Comparison of ENCODE assay signal across 22 cellular contexts in genomic region chr9:134695144-134695543, GRCh38. TPM values are rescaled to one million over a fixed set of nuclear protein-coding genes. Genes with fewer than 3 reads are reported as not detected.
DNase-seq lines count a peak whose midpoint lies in the region; ATAC-seq, FAIRE-seq and TF ChIP-seq lines count a peak whose summit lies in the region.
"Had no signal": no experiment of that assay in that cellular context is flagged by ENCODE, and none has a peak within 500 bp of the region (broad histone marks: within the 10 kb centered on the region; RNA-seq: fewer than 3 reads in every experiment).

No MANE protein-coding gene starts in this region.

- FAIRE-seq in HepG2 (lab: Jason Lieb, UNC): no peak
- FAIRE-seq: GM12892 had no signal

- H2AFZ ChIP-seq in osteoblast (ENCODE audit: low read length) (no peak overlapping the region), HepG2 (ENCODE audit: low read length) (no peak overlapping the region)

- H3K36me3 ChIP-seq in right atrium auricular region (no peaks in the 10 kb centered on the region), left ventricle myocardium inferior (no peaks in the 10 kb centered on the region), osteoblast (ENCODE audit: insufficient read depth, low read length) (peaks cover 60% of the 10 kb centered on the region), aorta (ENCODE audit: control insufficient read depth in 1 of 2, insufficient read depth in 2 of 2, low read length in 1 of 2) (no peaks in the 10 kb centered on the region), HepG2 (replicated peaks in 1 of 2; ENCODE audit: control insufficient read depth in 1 of 2, insufficient read depth in 2 of 2, low read length in 2 of 2) (no peaks in the 10 kb centered on the region)

- H3K9ac ChIP-seq in HepG2 (ENCODE audit: insufficient read depth, low read depth, low read length): no peak overlapping the region
- H3K9ac ChIP-seq: KMS-11 had no signal

- intact Hi-C loops in Right ventricle myocardium superior (cut with DNase I) (loop anchor here (5.0 kb wide), 1 partner anchor 37 kb away; no protein-coding TSS in a partner anchor), left ventricle myocardium inferior (cut with micrococcal nuclease) (loop anchor here (10.0 kb wide), 1 partner anchor 290 kb away; no protein-coding TSS in a partner anchor), aorta (cut with DNase I) (loop anchor here in 1 of 2 donors (10.0 kb wide), 1 partner anchor 50 kb away; the partner anchor contains the start of gene COL5A1), HepG2 (cut with micrococcal nuclease; ENCODE audit: unreplicated experiment) (no loop called here)

- no peaks in the 10 kb centered on the region for H3K9me3 ChIP-seq in right atrium auricular region
- H3K9me3 ChIP-seq in left ventricle myocardium inferior (replicated peaks): no peaks in the 10 kb centered on the region
- no peaks in the 10 kb centered on the region for H3K9me3 ChIP-seq in osteoblast (ENCODE audit: low read depth, low read length)
- H3K9me3 ChIP-seq in aorta (ENCODE audit: control insufficient read depth, low read length): no peaks in the 10 kb centered on the region
- H3K9me3 ChIP-seq in HepG2 (ENCODE audit: low read length): no peaks in the 10 kb centered on the region

- H3K4me3 ChIP-seq in right atrium auricular region (no peak overlapping the region), left ventricle myocardium inferior (no peak overlapping the region), osteoblast (ENCODE audit: insufficient read depth, low read length) (no peak overlapping the region), aorta (ENCODE audit: low read length in 2 of 2) (no peak overlapping the region), HepG2 (replicated peaks in 1 of 3; ENCODE audit: insufficient read depth in 1 of 3, low read depth in 2 of 3, low read length in 3 of 3) (no peak overlapping the region)

- H3K79me2 ChIP-seq in osteoblast (ENCODE audit: insufficient read depth, low read length) (peaks cover 93% of the 10 kb centered on the region), HepG2 (ENCODE audit: insufficient read depth, low read length) (no peaks in the 10 kb centered on the region)

- no TSS peak for BruUV-seq in HepG2 (replicated peaks; lab: Mats Ljungman, UMichigan)

- in situ Hi-C loops in HepG2 (cut with HindIII; ENCODE audit: extremely low pct_ligation_motif_present, low pct_unique_long_range_greater_than_20kb): loop anchor here (5.0 kb wide), 1 partner anchor 42 kb away; no protein-coding TSS in a partner anchor

- H4K20me1 ChIP-seq in osteoblast (ENCODE audit: insufficient read depth, low read length): peaks cover 86% of the 10 kb centered on the region
- no peaks in the 10 kb centered on the region for H4K20me1 ChIP-seq in HepG2 (ENCODE audit: insufficient read depth, low read length)

- TF ChIP-seq CTCF in right atrium auricular region (IDR thresholded peaks at IDR 0.05) (no peak), left ventricle myocardium inferior (IDR thresholded peaks at IDR 0.05; ENCODE audit: borderline replicate concordance) (no peak), osteoblast (IDR thresholded peaks at IDR 0.05; ENCODE audit: extremely low read depth, low read depth, low read length) (no peak), HepG2 (CRISPR knock-in tag; IDR thresholded peaks at IDR 0.05) (no peak), omental fat pad (IDR thresholded peaks at IDR 0.05) (no peak)

- CTCF ChIA-PET in HepG2 (lab: Yijun Ruan, JAX; ENCODE audit: low intra/inter-chr PET ratio, low total read pairs): no interaction called here

- no peaks in the 10 kb centered on the region for H3K27me3 ChIP-seq in right atrium auricular region
- no peaks in the 10 kb centered on the region for H3K27me3 ChIP-seq in left ventricle myocardium inferior (ENCODE audit: low read depth)
- H3K27me3 ChIP-seq in osteoblast (ENCODE audit: insufficient read depth, low read length): no peaks in the 10 kb centered on the region
- no peaks in the 10 kb centered on the region for H3K27me3 ChIP-seq in aorta (ENCODE audit: control insufficient read depth in 1 of 2, insufficient read depth in 2 of 2, low read length in 1 of 2)
- peaks cover 5 to 46% of the 10 kb centered on the region in 2 experiments for H3K27me3 ChIP-seq in HepG2 (ENCODE audit: control insufficient read depth in 1 of 2, insufficient read depth in 2 of 2, low read length in 2 of 2)

- POLR2A ChIA-PET in HepG2 (lab: Yijun Ruan, JAX): no interaction called here

- peak; percentile 24 for DNase-seq in Right ventricle myocardium superior
- no peak for DNase-seq in right atrium auricular region (ENCODE audit: low spot score)
- peak; percentile 14 for DNase-seq in left ventricle myocardium inferior
- peak; percentile 68 for DNase-seq in osteoblast (ENCODE audit: insufficient read length, low spot score, missing footprints)
- DNase-seq in aorta: peak; percentile 40 to 68
- no peak for DNase-seq in retina
- no peak for DNase-seq in HepG2 (ENCODE audit: low spot score)
- DNase-seq in omental fat pad (ENCODE audit: low spot score): no peak
- DNase-seq: 8988T, Calu3, DND-41, GOT3, HCEC 1CT, NCI-H1048, NCI-H1417, NCI-H1694, NCI-H2029 treated with DMSO at 0.1 percent for 48 hours, NCI-H2227 treated with DMSO at 0.1 percent for 48 hours, NCI-H69 had no signal

- H3K4me1 ChIP-seq in right atrium auricular region (peaks cover 0 to 18% of the 10 kb centered on the region in 2 donors), left ventricle myocardium inferior (peaks cover 25% of the 10 kb centered on the region), osteoblast (ENCODE audit: insufficient read depth, low read length) (no peaks in the 10 kb centered on the region), aorta (ENCODE audit: control insufficient read depth in 1 of 2, insufficient read depth in 2 of 2, low read length in 2 of 2) (no peaks in the 10 kb centered on the region), HepG2 (ENCODE audit: insufficient read depth, low read length) (no peaks in the 10 kb centered on the region)

- ATAC-seq in Right ventricle myocardium superior (ENCODE audit: poor library complexity) (no peak), aorta (ENCODE audit: low FRiP score) (no peak), HepG2 (no peak), omental fat pad (ENCODE audit: low FRiP score) (no peak)

- TF ChIP-seq RAD21 in HepG2 (CRISPR knock-in tag; IDR thresholded peaks at IDR 0.05): no peak

- H3K27ac ChIP-seq in right atrium auricular region (no peak overlapping the region), left ventricle myocardium inferior (replicated peaks) (no peak overlapping the region), osteoblast (ENCODE audit: low read depth, low read length) (no peak overlapping the region), aorta (ENCODE audit: low read depth in 1 of 2, low read length in 2 of 2) (no peak overlapping the region), HepG2 (ENCODE audit: extremely low read length, insufficient read depth, low read length) (no peak overlapping the region)
- H3K27ac ChIP-seq: KMS-11 had no signal

- TF ChIP-seq EP300 in HepG2 (IDR thresholded peaks at IDR 0.05; ENCODE audit: low read depth in 2 of 2, low read length in 2 of 2) (no peak), HepG2 (CRISPR knock-in tag; IDR thresholded peaks at IDR 0.05; ENCODE audit: borderline replicate concordance) (no peak)

- H3K4me2 ChIP-seq in osteoblast (ENCODE audit: insufficient read depth, low read length): no peak overlapping the region
- no peak overlapping the region for H3K4me2 ChIP-seq in HepG2 (ENCODE audit: low read depth, low read length)
- H3K4me2 ChIP-seq: KMS-11 had no signal

- no peak for TF ChIP-seq POLR2A in HepG2 (IDR thresholded peaks at IDR 0.05; ENCODE audit: insufficient read depth in 1 of 2, low read depth in 2 of 2, low read length in 2 of 2)

- 72 to 74% methylated on average over 12 of the region's 12 CpGs for WGBS in aorta, 2 donors
- WGBS in HepG2 (ENCODE audit: low lambda C conversion rate): 0% methylated on average over 5 of the region's 12 CpGs

TF ChIP-seq in HepG2, 621 proteins besides CTCF, POLR2A, EP300 and RAD21 (continues in another document):
- TF ChIP-seq FOXA1 (IDR thresholded peaks at IDR 0.05): no peak
- no peak for TF ChIP-seq FOXA1 (CRISPR knock-in tag; IDR thresholded peaks at IDR 0.05)
- TF ChIP-seq POLR2AphosphoS2 (IDR thresholded peaks at IDR 0.05; ENCODE audit: low read depth, low read length): no peak
- no peak for TF ChIP-seq NFRKB (IDR thresholded peaks at IDR 0.05)

RNA-seq across cellular contexts. Expression of gene COL5A1, which starts 53.5 kb away (rescaled TPM):
- total RNA-seq in Right ventricle myocardium superior: 12.7 TPM
- 10 to 100 TPM; 10.9 to 22.0 TPM for total RNA-seq in right atrium auricular region
- total RNA-seq in left ventricle myocardium inferior: 13.9 TPM
- 571 and 801 TPM in 2 replicates for total RNA-seq in osteoblast
- 100 to 1,000 TPM; 108 to 159 TPM for total RNA-seq in aorta
- polyA plus RNA-seq in aorta: 10 to 100 TPM; 18.7 to 57.7 TPM
- not detected in 2 replicates for total RNA-seq in HepG2 (2016; rRNA removed; fragmentation: Illumina TruSeq; extraction: Trizol)
- total RNA-seq in HepG2 (2016; cell fraction: cytosol; rRNA removed; fragmentation: Illumina TruSeq; extraction: Trizol; ENCODE audit: low read depth): not detected in 2 replicates
- not detected in 2 replicates for total RNA-seq in HepG2 (2016; cell fraction: insoluble cytoplasmic fraction; rRNA removed; fragmentation: Illumina TruSeq; extraction: Trizol)
- not detected in 2 replicates for total RNA-seq in HepG2 (2016; cell fraction: membrane; rRNA removed; fragmentation: Illumina TruSeq; extraction: Trizol)
- not detected in 2 replicates for total RNA-seq in HepG2 (2016; cell fraction: nucleus; rRNA removed; fragmentation: Illumina TruSeq; extraction: Trizol)
- polyA plus RNA-seq in HepG2 (2011; rRNA removed): under 0.01 TPM in 1 of 2 replicates, not detected in the other
- under 0.01 TPM in 1 of 2 replicates, not detected in the other for polyA plus RNA-seq in HepG2 (2011; cell fraction: cytosol; rRNA removed)
- polyA plus RNA-seq in HepG2 (2011; cell fraction: nucleus; rRNA removed): 0.07 and 0.08 TPM in 2 replicates
- not detected in 2 replicates for polyA plus RNA-seq in HepG2 (2012)
- not detected in 2 replicates for polyA plus RNA-seq in HepG2 (2016; cell fraction: cytosol; fragmentation: Illumina TruSeq; extraction: Trizol; ENCODE audit: low read depth)
- not detected in 2 replicates for polyA plus RNA-seq in HepG2 (2016; cell fraction: insoluble cytoplasmic fraction; fragmentation: Illumina TruSeq; extraction: Trizol; ENCODE audit: low read depth)
- polyA plus RNA-seq in HepG2 (2016; cell fraction: membrane; fragmentation: Illumina TruSeq; extraction: Trizol; ENCODE audit: low read depth): not detected in 2 replicates
- 0.19 TPM in 1 of 2 replicates, not detected in the other for polyA plus RNA-seq in HepG2 (2016; cell fraction: nucleus; fragmentation: Illumina TruSeq; extraction: Trizol; ENCODE audit: insufficient read depth, low read depth)
- polyA minus RNA-seq in HepG2 (2011; rRNA and poly(A)+ RNA removed; ENCODE audit: low replicate concordance): 0.04 and 20.3 TPM in 2 replicates
- polyA minus RNA-seq in HepG2 (2011; cell fraction: cytosol; rRNA and poly(A)+ RNA removed): 0.20 TPM in 1 of 2 replicates, not detected in the other
- not detected in 2 replicates for polyA minus RNA-seq in HepG2 (2011; cell fraction: nucleus; rRNA and poly(A)+ RNA removed)
- total RNA-seq in omental fat pad: 10 to 100 TPM; 13.3 to 55.0 (median 27.0) TPM
- total RNA-seq: Calu3 had no signal
- polyA plus RNA-seq: IgD-negative memory B cell had no signal

Comparison
In these comparisons a context has a peak if more than half of its experiments do, and no peak if none do; other contexts are left out.
1. DNase-seq: peak in Right ventricle myocardium superior (single experiment), left ventricle myocardium inferior (single experiment), osteoblast (single experiment) and aorta (2 of 2); none in right atrium auricular region (single experiment), retina (single experiment), HepG2 (single experiment) and omental fat pad (single experiment).
2. RNA of gene COL5A1, which starts 53.5 kb away (total RNA-seq): 571 to 801 TPM in osteoblast, 108 to 159 TPM in aorta, 13.3 to 55.0 TPM in omental fat pad, 10.9 to 22.0 TPM in right atrium auricular region, 13.9 TPM in left ventricle myocardium inferior (single experiment) and 12.7 TPM in Right ventricle myocardium superior (single experiment); not detected in HepG2; every median in the first group is over 10 times any median in the second.